Comparison of ENCODE assay signal across 8 cellular contexts in the genomic region with DNA sequence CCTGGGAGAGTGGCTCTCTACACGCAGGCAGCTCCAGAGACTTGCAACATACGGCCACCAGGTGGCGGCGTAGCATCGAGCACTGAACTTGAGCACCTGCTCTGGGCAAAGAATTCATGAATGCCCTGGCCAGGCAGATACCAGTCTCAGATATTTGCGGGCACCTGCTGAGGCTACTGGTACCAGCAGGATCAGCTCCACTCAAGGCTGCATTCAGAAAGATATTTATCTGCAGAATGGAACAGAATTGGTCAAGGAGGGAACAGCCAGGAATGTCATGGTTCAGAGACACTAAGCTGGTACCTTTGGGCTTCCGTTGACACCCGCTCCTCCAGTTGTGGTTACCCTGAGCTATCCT. TPM values are rescaled to one million over a fixed set of nuclear protein-coding genes. Genes with fewer than 3 reads are reported as not detected.
DNase-seq lines count a peak whose midpoint lies in the region; ATAC-seq and TF ChIP-seq lines count a peak whose summit lies in the region.

No MANE protein-coding gene starts in this region.

- WGBS in right cardiac atrium = 15% methylated on average over 8 of the region's 8 CpGs

- H3K27ac ChIP-seq in right cardiac atrium (ENCODE audit: low read length) (no peak overlapping the region), gastrocnemius medialis (no peak overlapping the region)

- H3K27me3 ChIP-seq in right cardiac atrium (ENCODE audit: control insufficient read depth, insufficient read depth) = no peaks in the 10 kb centered on the region
- no peaks in the 10 kb centered on the region for H3K27me3 ChIP-seq in gastrocnemius medialis

- DNase-seq in Daoy (ENCODE audit: low read depth) (peak; percentile 81), HFF-Myc (ENCODE audit: extremely low read depth, low read depth) (peak; percentile 60), NCI-H146 (lab: John Stamatoyannopoulos, UW) (peak; percentile 81), T-helper 9 cell (peak; percentile 74), amygdala (lab: John Stamatoyannopoulos, UW) (peak in 54 of 56 donors; percentile 20 to 92 (median 66)), right cardiac atrium (peak; percentile 78 to 94 (median 93)), gastrocnemius medialis (peak; percentile 65 to 77)

- intact Hi-C loops in right cardiac atrium (cut with DNase I) = loop anchor here (5.0 to 10.0 kb wide), 6 partner anchors 56 to 356 kb away; no protein-coding TSS in a partner anchor
- intact Hi-C loops in gastrocnemius medialis (cut with DNase I; ENCODE audit: low total_unique reads) = loop anchor here (1.0 to 5.0 kb wide), 6 partner anchors 36 to 356 kb away; partner anchors contain the start of gene ZP1

- no peak for TF ChIP-seq POLR2A in gastrocnemius medialis (IDR thresholded peaks at IDR 0.05)

- H3K4me3 ChIP-seq in HFF-Myc (replicated peaks; ENCODE audit: low read depth, low read length) (no peak overlapping the region), right cardiac atrium (ENCODE audit: low read length) (no peak overlapping the region), gastrocnemius medialis (no peak overlapping the region)

- H3K9me3 ChIP-seq in right cardiac atrium (ENCODE audit: control insufficient read depth, low read length) (no peaks in the 10 kb centered on the region), gastrocnemius medialis (no peaks in the 10 kb centered on the region)

- H3K4me1 ChIP-seq in right cardiac atrium (ENCODE audit: control insufficient read depth, insufficient read depth, low read length) (no peaks in the 10 kb centered on the region), gastrocnemius medialis (no peaks in the 10 kb centered on the region)

- ATAC-seq in right cardiac atrium = peak; percentile 84 to 89
- ATAC-seq in gastrocnemius medialis = peak; percentile 92 to 97
- no peak for ATAC-seq in GM21367 (IDR thresholded peaks at IDR 0.05; ENCODE audit: unreplicated experiment)

- no peaks in the 10 kb centered on the region for H3K36me3 ChIP-seq in gastrocnemius medialis

- peak; percentile 96 for TF ChIP-seq CTCF in HFF-Myc (IDR thresholded peaks at IDR 0.05; ENCODE audit: low read depth, low read length, missing control alignments)
- TF ChIP-seq CTCF in gastrocnemius medialis (IDR thresholded peaks at IDR 0.05 in 4 of 5, conservative IDR thresholded peaks at IDR 0.05 in 1 of 5) = peak; percentile 90 to 96 (median 92)

- in situ Hi-C loops in gastrocnemius medialis (cut with MboI; ENCODE audit: low sequenced_read_pairs in 4 of 4) = loop anchor here (5.0 to 25.0 kb wide), 3 partner anchors 66 to 356 kb away; no protein-coding TSS in a partner anchor

RNA-seq across cellular contexts. Expression of gene CCDC86, which starts 10.8 kb away (rescaled TPM):
- 16.0 and 17.7 TPM in 2 replicates for total RNA-seq in Daoy (2014; rRNA removed; shearing (Covaris generic))
- total RNA-seq in right cardiac atrium = 10 to 100 TPM in 1 of 4 donors, 1 to 10 TPM in 3; 6.5 to 12.5 (median 7.4) TPM
- polyA plus RNA-seq in right cardiac atrium = 7.8 TPM
- total RNA-seq in gastrocnemius medialis = 10 to 100 TPM; 23.8 to 36.2 (median 33.2) TPM

RNA-seq across cellular contexts. Expression of gene PTGDR2, which starts 24.6 kb away (rescaled TPM):
- total RNA-seq in Daoy (2014; rRNA removed; shearing (Covaris generic)) = 0.06 TPM in 1 of 2 replicates, not detected in the other
- under 1 TPM in 1 of 4 donors, not detected in 3; 0.20 TPM for total RNA-seq in right cardiac atrium
- polyA plus RNA-seq in right cardiac atrium = 0.14 TPM
- 1 to 10 TPM in 2 of 4 donors, under 1 TPM in 2; 0.40 to 4.3 (median 1.3) TPM for total RNA-seq in gastrocnemius medialis

RNA-seq across cellular contexts. Expression of gene ZP1, which starts 36.2 kb away (rescaled TPM):
- total RNA-seq in Daoy (2014; rRNA removed; shearing (Covaris generic)) = not detected in 2 replicates
- total RNA-seq in right cardiac atrium (not detected), gastrocnemius medialis (not detected)
- 0.16 TPM for polyA plus RNA-seq in right cardiac atrium

RNA-seq across cellular contexts. Expression of gene MS4A10, which starts 46.0 kb away (rescaled TPM):
- not detected in 2 replicates for total RNA-seq in Daoy (2014; rRNA removed; shearing (Covaris generic))
- total RNA-seq in right cardiac atrium (not detected), gastrocnemius medialis (not detected)
- polyA plus RNA-seq in right cardiac atrium = not detected
